9 cellular contexts compared by ENCODE assay signal in genomic region chr11:2647953-2648352, GRCh38.
"Had no signal": no experiment of that assay in that cellular context is flagged by ENCODE, and none has a peak within 500 bp of the region (broad histone marks: within the 10 kb centered on the region; RNA-seq: fewer than 3 reads in every experiment).

No MANE protein-coding gene starts in this region.

- H3K4me1 Mint-ChIP-seq: GM23338, H9 had no signal

- DNase-seq: H9, HCEC 1CT, IMR-90, KG1 had no signal

- H3K4me3 Mint-ChIP-seq: GM23338, H9 had no signal

- H3K27ac Mint-ChIP-seq: GM23338, H9 had no signal

- H2AFZ ChIP-seq: GM23338 had no signal

- H3K27ac ChIP-seq: HL-60 had no signal

- ATAC-seq: GM23338, K562 had no signal

- H3K4me2 ChIP-seq: GM23338 had no signal

- H3K4me3 ChIP-seq: GM23338, K562 had no signal

- FAIRE-seq: H1, H54, K562 had no signal
